28 cellular contexts compared by ENCODE assay signal in genomic region chr12:100745378-100746071, GRCh38. TPM values are rescaled to one million over a fixed set of nuclear protein-coding genes. Genes with fewer than 3 reads are reported as not detected.
DNase-seq lines count a peak whose midpoint lies in the region; ATAC-seq, FAIRE-seq and TF ChIP-seq lines count a peak whose summit lies in the region.
"Had no signal": no experiment of that assay in that cellular context is flagged by ENCODE, and none has a peak within 500 bp of the region (broad histone marks: within the 10 kb centered on the region; RNA-seq: fewer than 3 reads in every experiment).

No MANE protein-coding gene starts in this region.

- H3K27me3 ChIP-seq in SK-N-SH (ENCODE audit: insufficient read depth) = no peaks in the 10 kb centered on the region
- H3K27me3 ChIP-seq in K562 (ENCODE audit: control insufficient read depth in 2 of 2, insufficient read depth in 2 of 2, low read length in 2 of 2) = no peaks in the 10 kb centered on the region
- no peaks in the 10 kb centered on the region for H3K27me3 ChIP-seq in vagina
- H3K27me3 ChIP-seq: BE2C, BLaER1 had no signal

- no peak for DNase-seq in SK-N-SH
- no peak for DNase-seq in A549 (ENCODE audit: low read depth in 1 of 2, low spot score in 1 of 2)
- no peak for DNase-seq in K562 (ENCODE audit: extremely low read depth in 1 of 4, low spot score in 3 of 4)
- no peak for DNase-seq in NCI-H2227 treated with DMSO at 0.1 percent for 48 hours (lab: John Stamatoyannopoulos, UW)
- no peak for DNase-seq in vagina (ENCODE audit: extremely low spot score in 2 of 2)
- DNase-seq: ACHN; BE2C; C1 segment of cervical spinal cord; CD4-positive, alpha-beta memory T cell; CD4-positive, CD25-positive, alpha-beta regulatory T cell; CD8-positive, alpha-beta memory T cell; COR-L47; DMS 273 treated with DMSO at 0.1 percent for 48 hours; DMS153; DMS53; DMS79; DND-41; EL; GDM1 had no signal

- 29% methylated on average over 3 of the region's 3 CpGs for WGBS in SK-N-SH (ENCODE audit: low lambda C conversion rate)
- WGBS in A549 (ENCODE audit: missing lambda C conversion rate) = 1% methylated on average over 3 of the region's 3 CpGs
- 2% methylated on average over 3 of the region's 3 CpGs for WGBS in K562 (ENCODE audit: insufficient coverage, low coverage, missing lambda C conversion rate)

- FAIRE-seq in A549 (lab: Jason Lieb, UNC) (no peak), K562 (lab: Jason Lieb, UNC) (no peak)
- FAIRE-seq: GM12878, GM12892, GM18507 had no signal

- H3K36me3 ChIP-seq in SK-N-SH (replicated peaks in 1 of 2; ENCODE audit: control insufficient read depth in 1 of 2, insufficient read depth in 2 of 2, low read length in 1 of 2) (peaks cover 0 to 4% of the 10 kb centered on the region in 2 experiments), K562 (ENCODE audit: control insufficient read depth, insufficient read depth, low read length) (no peaks in the 10 kb centered on the region), vagina (no peaks in the 10 kb centered on the region)
- H3K36me3 ChIP-seq: BE2C, BLaER1 had no signal

- peaks cover 2% of the 10 kb centered on the region for H3F3A ChIP-seq in SK-N-SH (replicated peaks; ENCODE audit: insufficient read depth)

- no peak overlapping the region for H3K4me3 ChIP-seq in SK-N-SH (ENCODE audit: low read depth in 2 of 2, low read length in 1 of 2)
- H3K4me3 ChIP-seq in A549 = no peak overlapping the region
- no peak overlapping the region for H3K4me3 ChIP-seq in K562
- no peak overlapping the region for H3K4me3 ChIP-seq in vagina
- H3K4me3 ChIP-seq: BLaER1, GM12878 had no signal

- H3K9ac ChIP-seq in SK-N-SH = no peak overlapping the region
- no peak overlapping the region for H3K9ac ChIP-seq in K562 (ENCODE audit: insufficient read depth in 1 of 2, low read depth in 2 of 2, low read length in 2 of 2)
- H3K9ac ChIP-seq: BLaER1 had no signal

- intact Hi-C loops in K562 (cut with micrococcal nuclease) (no loop called here), vagina (cut with DNase I) (no loop called here)

- H3K79me2 ChIP-seq in SK-N-SH (ENCODE audit: insufficient read depth) = no peaks in the 10 kb centered on the region
- H3K79me2 ChIP-seq in K562 (ENCODE audit: control insufficient read depth, insufficient read depth, low read length) = no peaks in the 10 kb centered on the region

- no peak for TF ChIP-seq POLR2A in A549 (IDR thresholded peaks at IDR 0.05; ENCODE audit: low read length)
- no peak for TF ChIP-seq POLR2A in K562 (conservative IDR thresholded peaks at IDR 0.05)
- TF ChIP-seq POLR2A in vagina (IDR thresholded peaks at IDR 0.05) = no peak

- no peaks in the 10 kb centered on the region for H3K4me1 ChIP-seq in SK-N-SH (ENCODE audit: control insufficient read depth in 1 of 2, insufficient read depth in 2 of 2, low read depth in 1 of 2, low read length in 1 of 2)
- H3K4me1 ChIP-seq in A549 = no peaks in the 10 kb centered on the region
- no peaks in the 10 kb centered on the region for H3K4me1 ChIP-seq in K562 (replicated peaks in 1 of 2; ENCODE audit: control insufficient read depth in 2 of 2, insufficient read depth in 2 of 2, low read length in 2 of 2)
- no peaks in the 10 kb centered on the region for H3K4me1 ChIP-seq in vagina
- H3K4me1 ChIP-seq: BE2C, BLaER1 had no signal

- H2AFZ ChIP-seq in SK-N-SH (ENCODE audit: low read depth) (no peak overlapping the region), K562 (ENCODE audit: low read depth, low read length) (no peak overlapping the region)

- TF ChIP-seq RAD21 in SK-N-SH (IDR thresholded peaks at IDR 0.05; ENCODE audit: low read length) (no peak), A549 (conservative IDR thresholded peaks at IDR 0.05 in 1 of 2, IDR thresholded peaks at IDR 0.05 in 1 of 2) (no peak), K562 (CRISPR knock-in tag; conservative IDR thresholded peaks at IDR 0.05 in 1 of 2, IDR thresholded peaks at IDR 0.05 in 1 of 2) (no peak)

- H3K9me2 ChIP-seq in SK-N-SH = no peaks in the 10 kb centered on the region

- H4K20me1 ChIP-seq in SK-N-SH (ENCODE audit: insufficient read depth) (no peaks in the 10 kb centered on the region), K562 (replicated peaks; ENCODE audit: control insufficient read depth, insufficient read depth, low read length) (no peaks in the 10 kb centered on the region)
- H4K20me1 ChIP-seq: BLaER1 had no signal

- in situ Hi-C loops in K562 (cut with MboI) = no loop called here

- TF ChIP-seq EP300 in SK-N-SH (IDR thresholded peaks at IDR 0.05; ENCODE audit: borderline replicate concordance in 1 of 2, low read depth in 1 of 2, low read length in 1 of 2) = no peak
- no peak for TF ChIP-seq EP300 in A549 (IDR thresholded peaks at IDR 0.05)
- no peak for TF ChIP-seq EP300 in K562 (IDR thresholded peaks at IDR 0.05; ENCODE audit: low read length)

- H3K9me3 ChIP-seq in SK-N-SH (no peaks in the 10 kb centered on the region), A549 (peaks cover 3% of the 10 kb centered on the region; the same call in 1 of the 3 replicates), K562 (replicated peaks; ENCODE audit: control insufficient read depth, insufficient read depth, low read depth, low read length) (no peaks in the 10 kb centered on the region), vagina (no peaks in the 10 kb centered on the region)
- H3K9me3 ChIP-seq: BE2C, BLaER1 had no signal

- H3K9me1 ChIP-seq in K562 (ENCODE audit: control insufficient read depth, insufficient read depth, low read length) = no peaks in the 10 kb centered on the region

- CTCF ChIA-PET in SK-N-SH (lab: Yijun Ruan, JAX) (interaction anchor here (1.0 kb wide), 1 partner anchor 22 kb away, joined by 3 read pairs; no protein-coding TSS in a partner anchor), A549 (lab: Yijun Ruan, JAX) (interaction anchor here (1.5 to 2.0 kb wide), 2 partner anchors 12 to 73 kb away, joined by 4 to 9 read pairs; no protein-coding TSS in a partner anchor), K562 (lab: Yijun Ruan, JAX; ENCODE audit: low intra/inter-chr PET ratio) (no interaction called here)

- H3K27ac ChIP-seq in SK-N-SH (ENCODE audit: low read depth in 2 of 2, low read length in 1 of 2) (no peak overlapping the region), A549 (no peak overlapping the region), K562 (ENCODE audit: extremely low read depth, low read depth, low read length) (no peak overlapping the region), vagina (no peak overlapping the region)
- H3K27ac ChIP-seq: 22Rv1, BLaER1 had no signal

- H3K4me2 ChIP-seq in SK-N-SH (no peak overlapping the region), A549 (no peak overlapping the region), K562 (ENCODE audit: insufficient read depth, low read length) (no peak overlapping the region)
- H3K4me2 ChIP-seq: BLaER1 had no signal

- TF ChIP-seq CTCF in SK-N-SH (IDR thresholded peaks at IDR 0.05) (no peak), A549 (IDR thresholded peaks at IDR 0.05) (no peak), K562 (IDR thresholded peaks at IDR 0.05 in 2 of 3, conservative IDR thresholded peaks at IDR 0.05 in 1 of 3; ENCODE audit: insufficient read depth in 2 of 3, low read depth in 1 of 3, low read length in 3 of 3) (no peak), vagina (IDR thresholded peaks at IDR 0.05) (no peak)

- BruUV-seq in K562 (replicated peaks; lab: Mats Ljungman, UMichigan) = no TSS peak

- POLR2A ChIA-PET in SK-N-SH (lab: Yijun Ruan, JAX) = no interaction called here
- POLR2A ChIA-PET in A549 (lab: Yijun Ruan, JAX) = no interaction called here
- POLR2A ChIA-PET in K562 (lab: Yijun Ruan, JAX) = no interaction called here

- no peak for ATAC-seq in SK-N-SH treated with all-trans-retinoic acid at 6 μM for 48 hours
- no peak for ATAC-seq in A549
- ATAC-seq in K562 = no peak
- ATAC-seq: GM12878 had no signal

TF ChIP-seq in SK-N-SH, 30 proteins besides CTCF, POLR2A, EP300 and RAD21 (continues in another document):
- TF ChIP-seq GATA2 (CRISPR knock-in tag; IDR thresholded peaks at IDR 0.05) = no peak
- TF ChIP-seq EZH2phosphoT487 (IDR thresholded peaks at IDR 0.05; ENCODE audit: borderline replicate concordance, low read depth) = no peak
- no peak for TF ChIP-seq TCF12 (IDR thresholded peaks at IDR 0.05)

TF ChIP-seq in A549, 52 proteins besides CTCF, POLR2A, EP300 and RAD21:
- TF ChIP-seq MAFK (IDR thresholded peaks at IDR 0.05; ENCODE audit: partially characterized antibody) (peak; percentile 91), TP53 (CRISPR knock-in tag; IDR thresholded peaks at IDR 0.05) (no peak)

TF ChIP-seq in K562, 482 proteins besides CTCF, POLR2A, EP300 and RAD21 (continues in another document):
- TF ChIP-seq POLR2B (IDR thresholded peaks at IDR 0.05; ENCODE audit: low read depth, partially characterized antibody) = no peak

RNA-seq across cellular contexts. Expression of gene ANO4, which starts 49.1 kb away (rescaled TPM):
- polyA plus RNA-seq in SK-N-SH (2012; rRNA removed) (9.4 and 14.1 TPM in 2 replicates), A549 (2011; rRNA removed) (0.12 and 0.17 TPM in 2 replicates), A549 (2017; fragmentation: RNase III; extraction: RNeasy Plus Mini Kit Qiagen cat#74134 plus additional on column Dnase treatment) (0.03 TPM in 2 of 3 replicates, not detected in the other), K562 (2011; rRNA removed) (not detected in 2 replicates), K562 (2014; fragmentation: Illumina TruSeq; extraction: Trizol) (not detected in 2 replicates), K562 (2014; fragmentation: Nextera tagmentation; extraction: Ambion mirVana) (not detected), K562 (2014; rRNA removed) (not detected in 2 replicates)
- polyA plus RNA-seq in SK-N-SH (2012; cell fraction: cytosol; rRNA removed) = 12.0 and 12.1 TPM in 2 replicates
- polyA plus RNA-seq in SK-N-SH (2012; cell fraction: nucleus; rRNA removed) = 9.1 and 18.5 TPM in 2 replicates
- 0.03 and 0.05 TPM in 2 replicates for polyA plus RNA-seq in A549 (2012; cell fraction: cytosol; rRNA removed)
- polyA plus RNA-seq in A549 (2012; cell fraction: nucleus; rRNA removed) = 0.01 and 0.04 TPM in 2 replicates
- not detected in 2 replicates for polyA minus RNA-seq in A549 (2011; rRNA and poly(A)+ RNA removed)
- total RNA-seq in K562 (2011; cell fraction: chromatin; rRNA removed; ENCODE audit: low replicate concordance) = not detected in 2 replicates
- not detected in 2 replicates for total RNA-seq in K562 (2011; cell fraction: nucleolus; rRNA removed)
- not detected in 2 replicates for total RNA-seq in K562 (2011; cell fraction: nucleoplasm; rRNA removed)
- total RNA-seq in K562 (2014; rRNA removed) (not detected in 2 replicates), K562 (2014; rRNA removed; fragmentation: Illumina TruSeq; extraction: Trizol) (not detected in 2 replicates), K562 (2015; rRNA removed; fragmentation: Illumina TruSeq; extraction: Trizol) (not detected in 2 replicates), K562 (2021) (not detected in 2 replicates), vagina (0.74 TPM)
- polyA plus RNA-seq in K562 (2011; cell fraction: cytosol; rRNA removed) = not detected in 2 replicates
- polyA plus RNA-seq in K562 (2011; cell fraction: nucleus; rRNA removed) = not detected in 2 replicates
- not detected in 2 replicates for polyA plus RNA-seq in K562 (2012)
- polyA minus RNA-seq in K562 (2011; rRNA and poly(A)+ RNA removed) = not detected in 2 replicates
- not detected in 2 replicates for polyA minus RNA-seq in K562 (2011; cell fraction: cytosol; rRNA and poly(A)+ RNA removed)
- not detected in 2 replicates for polyA minus RNA-seq in K562 (2011; cell fraction: nucleus; rRNA and poly(A)+ RNA removed)
- total RNA-seq: A172; CD4-positive, alpha-beta memory T cell; CD4-positive, CD25-positive, alpha-beta regulatory T cell; CD8-positive, alpha-beta memory T cell; G401; GM12878 had no signal
- polyA plus RNA-seq: CD14-positive monocyte; CD4-positive, alpha-beta memory T cell; CD4-positive, CD25-positive, alpha-beta regulatory T cell; CD8-positive, alpha-beta memory T cell; GM12878 had no signal
